ENCODE assay signal across 19 cellular contexts in genomic region chr2:1020206-1020605, GRCh38.
"Had no signal": no experiment of that assay in that cellular context is flagged by ENCODE, and none has a peak within 500 bp of the region (broad histone marks: within the 10 kb centered on the region; RNA-seq: fewer than 3 reads in every experiment).

No MANE protein-coding gene starts in this region.

- H3K36me3 ChIP-seq: left lung, lower lobe of right lung, right atrium auricular region, right lobe of liver, tibial nerve, uterus had no signal

- H3K9me3 ChIP-seq: left lung, lower lobe of right lung, right atrium auricular region, right lobe of liver, tibial nerve, uterus had no signal

- DNase-seq: kidney; left colon; left lung; lower lobe of right lung; mammary epithelial cell; mesenchymal stem cell; naive thymus-derived CD8-positive, alpha-beta T cell; nucleus accumbens; right lobe of liver; stimulated activated CD4-positive, alpha-beta T cell treated with anti-CD3 and anti-CD28 coated beads, Interleukin-12 subunit alpha, Interleukin-12 subunit beta, amount 100 ng/mL, for 4 hours; stimulated activated CD4-positive, alpha-beta T cell treated with anti-CD3 and anti-CD28 coated beads, Interleukin-15, amount 100 ng/mL, for 24 hours; stimulated activated CD4-positive, alpha-beta T cell treated with anti-CD3 and anti-CD28 coated beads, Interleukin-2, amount 100 ng/mL, for 24 hours; stimulated activated CD4-positive, alpha-beta T cell treated with anti-CD3 and anti-CD28 coated beads, Interleukin-4, amount 100 ng/mL, for 1 hour; stimulated activated naive B cell treated with anti-CD40 and anti-IgM and Interleukin-4, amounts not matched to agents 10 μg/mL and 1 μg/mL and 100 μg/mL, for 72 hours; uterus had no signal

- H3K27ac ChIP-seq: hepatocyte, left lung, lower lobe of right lung, parathyroid adenoma, right atrium auricular region, right lobe of liver, tibial nerve, uterus had no signal

- H3K4me3 ChIP-seq: hepatocyte, left lung, lower lobe of right lung, right atrium auricular region, right lobe of liver, tibial nerve, uterus had no signal

- H3K4me2 ChIP-seq: hepatocyte had no signal

- H3K9ac ChIP-seq: parathyroid adenoma had no signal

- H3K4me1 ChIP-seq: left lung, lower lobe of right lung, parathyroid adenoma, right atrium auricular region, right lobe of liver, tibial nerve, uterus had no signal

- H3K27me3 ChIP-seq: hepatocyte, left lung, right atrium auricular region, right lobe of liver, tibial nerve, uterus had no signal

- ATAC-seq: left colon; left lung; lower lobe of right lung; naive thymus-derived CD8-positive, alpha-beta T cell; right lobe of liver; stimulated activated naive B cell treated with anti-CD40 and anti-IgM and Interleukin-4, amounts not matched to agents 10 μg/mL and 1 μg/mL and 100 μg/mL, for 72 hours had no signal

- H2AFZ ChIP-seq: hepatocyte, parathyroid adenoma had no signal

- H3K79me2 ChIP-seq: hepatocyte, parathyroid adenoma had no signal
